In the genomic region with DNA sequence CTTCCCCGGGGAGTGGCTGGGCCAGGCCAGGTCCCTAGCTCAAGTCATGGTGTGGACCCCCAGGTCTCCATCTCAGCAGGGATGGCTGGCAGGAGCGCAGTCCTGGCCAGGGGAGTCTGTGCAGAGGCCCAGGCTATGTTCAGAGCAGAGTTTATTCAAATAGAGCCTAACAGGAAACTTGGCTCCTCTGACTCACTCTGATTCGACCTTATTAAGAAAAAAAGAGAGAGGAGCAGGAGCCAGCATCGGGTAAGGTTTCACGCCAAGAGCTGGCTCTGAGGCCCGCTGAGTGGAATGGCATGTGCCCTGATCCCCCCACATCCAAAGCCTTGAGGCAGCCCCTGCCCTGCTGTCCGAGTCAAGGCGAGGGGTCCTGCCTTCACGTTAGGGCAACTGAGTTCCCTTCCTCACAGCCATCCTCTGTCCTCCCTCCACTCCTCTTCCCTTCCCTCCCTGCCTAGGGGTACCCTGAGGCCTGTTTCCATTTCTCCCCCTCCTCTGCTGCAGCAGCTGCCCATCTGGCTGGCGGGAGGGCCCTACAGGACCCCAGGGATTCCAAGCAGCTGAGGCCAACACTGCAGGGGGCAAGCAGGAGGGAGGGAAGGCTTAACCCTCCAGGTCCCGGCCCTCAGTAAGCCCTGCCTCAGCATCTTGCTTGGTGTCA, we compare ENCODE assay signal across 8 cellular contexts. TPM values are rescaled to one million over a fixed set of nuclear protein-coding genes. Genes with fewer than 3 reads are reported as not detected.
A peak's percentile ranks its signal among the peaks of the same experiment; 100 is the strongest.
DNase-seq lines count a peak whose midpoint lies in the region; ATAC-seq and TF ChIP-seq lines count a peak whose summit lies in the region.

No MANE protein-coding gene starts in this region.

- H3K4ac ChIP-seq in mesenchymal stem cell (ENCODE audit: low read depth in 1 of 2, low read length in 2 of 2) = peak overlapping the region; percentile 76 to 95

- no peaks in the 10 kb centered on the region for H3K9me3 ChIP-seq in HCT116 (ENCODE audit: control insufficient read depth in 1 of 2, insufficient read depth in 1 of 2, low read depth in 1 of 2, low read length in 2 of 2)
- peaks cover 0 to 3% (median 0%) of the 10 kb centered on the region in 4 donors for H3K9me3 ChIP-seq in Peyer's patch
- H3K9me3 ChIP-seq in mammary epithelial cell (replicated peaks; ENCODE audit: insufficient read depth, low read length) = no peaks in the 10 kb centered on the region
- no peaks in the 10 kb centered on the region for H3K9me3 ChIP-seq in mesenchymal stem cell (ENCODE audit: control insufficient read depth, low read length)
- no peaks in the 10 kb centered on the region for H3K9me3 ChIP-seq in tibial nerve

- ATAC-seq in HCT116 (no peak), HG03432 (IDR thresholded peaks at IDR 0.05; ENCODE audit: unreplicated experiment) (no peak), GM18498 (IDR thresholded peaks at IDR 0.05; ENCODE audit: unreplicated experiment) (no peak)

- H3K36me3 ChIP-seq in HCT116 (ENCODE audit: control insufficient read depth in 1 of 2, insufficient read depth in 2 of 2, low read length in 2 of 2) = no peaks in the 10 kb centered on the region
- no peaks in the 10 kb centered on the region for H3K36me3 ChIP-seq in Peyer's patch
- no peaks in the 10 kb centered on the region for H3K36me3 ChIP-seq in mammary epithelial cell (ENCODE audit: insufficient read depth, low read length)
- H3K36me3 ChIP-seq in mesenchymal stem cell (ENCODE audit: control insufficient read depth in 1 of 2, insufficient read depth in 2 of 2, low read depth in 1 of 2, low read length in 2 of 2) = peaks cover 5 to 11% of the 10 kb centered on the region in 2 experiments
- H3K36me3 ChIP-seq in tibial nerve = no peaks in the 10 kb centered on the region

- peak overlapping the region; percentile 79 for H2AK5ac ChIP-seq in mesenchymal stem cell (ENCODE audit: low read length, severe bottlenecking)

- peak overlapping the region; percentile 85 for H2BK5ac ChIP-seq in mesenchymal stem cell (ENCODE audit: low read depth, low read length, poor library complexity, severe bottlenecking)

- H3K27ac ChIP-seq in HCT116 (ENCODE audit: low read depth, low read length) = peak overlapping the region; percentile 11; the same call in 1 of the 2 replicates
- H3K27ac ChIP-seq in Peyer's patch = peak overlapping the region; percentile 32 to 81 (median 67)
- H3K27ac ChIP-seq in mammary epithelial cell (ENCODE audit: insufficient read depth, low read depth, low read length) = no peak overlapping the region
- peak overlapping the region; percentile 95 for H3K27ac ChIP-seq in mesenchymal stem cell (ENCODE audit: low read length, poor library complexity, severe bottlenecking)
- H3K27ac ChIP-seq in tibial nerve = peak overlapping the region in 3 of 4 donors; percentile 61 to 90 (median 76)

- CTCF ChIA-PET in HCT116 (lab: Charles Lee) (no interaction called here), mammary epithelial cell (lab: Charles Lee; ENCODE audit: low non-redundant PET) (no interaction called here)

- TF ChIP-seq EP300 in tibial nerve (IDR thresholded peaks at IDR 0.05) = no peak

- peak overlapping the region; percentile 97 to 98 for H2BK12ac ChIP-seq in mesenchymal stem cell (ENCODE audit: low read length in 2 of 2)

- 22% methylated on average over 9 of the region's 11 CpGs for WGBS in mammary epithelial cell (ENCODE audit: low coverage, missing lambda C conversion rate)
- 1% methylated on average over 10 of the region's 11 CpGs for WGBS in mesenchymal stem cell
- 19% methylated on average over 11 of the region's 11 CpGs for WGBS in tibial nerve, 2 donors

- peak overlapping the region; percentile 99 for H4K91ac ChIP-seq in mesenchymal stem cell (ENCODE audit: low read length)

- POLR2A ChIA-PET in HCT116 (lab: Charles Lee) = no interaction called here

- H3K18ac ChIP-seq in mesenchymal stem cell (ENCODE audit: low read depth in 1 of 2, low read length in 2 of 2) = peak overlapping the region; percentile 85 to 89

- H2BK15ac ChIP-seq in mesenchymal stem cell (ENCODE audit: low read depth, poor library complexity, severe bottlenecking) = peak overlapping the region; percentile 96

- RAD21 ChIA-PET in HCT116 (lab: Charles Lee; ENCODE audit: low non-redundant PET in 1 of 2, low total read pairs in 2 of 2, uncharacterized antibody in 2 of 2, unreplicated experiment in 2 of 2) = no interaction called here

- no peaks in the 10 kb centered on the region for H3K79me2 ChIP-seq in HCT116 (ENCODE audit: insufficient read depth, low read length)
- no peaks in the 10 kb centered on the region for H3K79me2 ChIP-seq in mammary epithelial cell (ENCODE audit: insufficient read depth, low read length)

- TF ChIP-seq POLR2A in HCT116 (IDR thresholded peaks at IDR 0.05; ENCODE audit: borderline replicate concordance, extremely low read depth, insufficient read depth, insufficient read length) = no peak
- no peak for TF ChIP-seq POLR2A in Peyer's patch (IDR thresholded peaks at IDR 0.05)
- TF ChIP-seq POLR2A in tibial nerve (IDR thresholded peaks at IDR 0.05) = no peak

- H3K27me3 ChIP-seq in HCT116 (ENCODE audit: insufficient read depth, low read length) (no peaks in the 10 kb centered on the region), Peyer's patch (no peaks in the 10 kb centered on the region), mammary epithelial cell (ENCODE audit: insufficient read depth, low read length) (no peaks in the 10 kb centered on the region), mesenchymal stem cell (ENCODE audit: control insufficient read depth in 1 of 2, insufficient read depth in 1 of 2, low read length in 2 of 2) (no peaks in the 10 kb centered on the region), tibial nerve (peaks cover 0 to 18% of the 10 kb centered on the region in 2 donors)

- H3K9me2 ChIP-seq in HCT116 (ENCODE audit: insufficient read depth) = no peaks in the 10 kb centered on the region

- TF ChIP-seq CTCF in HCT116 (IDR thresholded peaks at IDR 0.05 in 2 of 3, conservative IDR thresholded peaks at IDR 0.05 in 1 of 3; ENCODE audit: borderline replicate concordance in 1 of 3, insufficient read depth in 1 of 3, low read depth in 2 of 3, low read length in 2 of 3) (no peak), Peyer's patch (IDR thresholded peaks at IDR 0.05) (no peak), mammary epithelial cell (conservative IDR thresholded peaks at IDR 0.05 in 1 of 2, IDR thresholded peaks at IDR 0.05 in 1 of 2; ENCODE audit: extremely low read depth in 1 of 2, insufficient read depth in 1 of 2, low read depth in 1 of 2, low read length in 2 of 2) (no peak), tibial nerve (IDR thresholded peaks at IDR 0.05) (no peak)

- peak overlapping the region; percentile 28 to 74 for H3K14ac ChIP-seq in mesenchymal stem cell (ENCODE audit: low read length in 2 of 2)

- H3K79me1 ChIP-seq in mesenchymal stem cell (replicated peaks; ENCODE audit: low read length, poor library complexity, severe bottlenecking) = peaks cover 19% of the 10 kb centered on the region

- dilution Hi-C loops in mammary epithelial cell (cut with HindIII; ENCODE audit: low sequenced_read_pairs) = no loop called here

- no peak for TF ChIP-seq RAD21 in HCT116 (IDR thresholded peaks at IDR 0.05; ENCODE audit: low read depth)

- peak overlapping the region; percentile 97 for H2BK120ac ChIP-seq in mesenchymal stem cell (ENCODE audit: low read depth, low read length)

- H2AFZ ChIP-seq in HCT116 (ENCODE audit: low read depth, low read length, poor library complexity, severe bottlenecking) (no peak overlapping the region), mammary epithelial cell (ENCODE audit: low read depth, low read length) (peak overlapping the region; percentile 91), mesenchymal stem cell (ENCODE audit: low read depth, low read length) (no peak overlapping the region)

- H3K4me1 ChIP-seq in HCT116 (ENCODE audit: control insufficient read depth in 1 of 2, insufficient read depth in 2 of 2, low read length in 2 of 2) = peaks cover 27 to 46% of the 10 kb centered on the region in 2 experiments
- peaks cover 0 to 64% (median 10%) of the 10 kb centered on the region in 4 donors for H3K4me1 ChIP-seq in Peyer's patch
- H3K4me1 ChIP-seq in mammary epithelial cell (ENCODE audit: insufficient read depth, low read length) = peaks cover 42% of the 10 kb centered on the region
- peaks cover 51% of the 10 kb centered on the region for H3K4me1 ChIP-seq in mesenchymal stem cell (ENCODE audit: control insufficient read depth, insufficient read depth, low read depth, low read length)
- H3K4me1 ChIP-seq in tibial nerve = peaks cover 0 to 79% (median 39%) of the 10 kb centered on the region in 4 donors

- H3K9ac ChIP-seq in HCT116 (ENCODE audit: low read length) (peak overlapping the region; percentile 28; the same call in 1 of the 2 replicates), mammary epithelial cell (ENCODE audit: insufficient read depth, low read length) (no peak overlapping the region), mesenchymal stem cell (ENCODE audit: low read length) (peak overlapping the region; percentile 90)

- H4K20me1 ChIP-seq in HCT116 (ENCODE audit: insufficient read depth) (no peaks in the 10 kb centered on the region), mammary epithelial cell (ENCODE audit: insufficient read depth, low read length) (no peaks in the 10 kb centered on the region)

- H3K4me2 ChIP-seq in HCT116 (ENCODE audit: low read length) (peak overlapping the region; percentile 66), mammary epithelial cell (ENCODE audit: insufficient read depth, low read depth, low read length) (peak overlapping the region; percentile 51), mesenchymal stem cell (ENCODE audit: low read length, poor library complexity, severe bottlenecking) (peak overlapping the region; percentile 30)

- intact Hi-C loops in HCT116 (cut with micrococcal nuclease) = no loop called here
- intact Hi-C loops in mammary epithelial cell (cut with micrococcal nuclease) = no loop called here

- in situ Hi-C loops in mammary epithelial cell (cut with MboI; ENCODE audit: low sequenced_read_pairs in 2 of 2) = no loop called here

- no peak overlapping the region for H3K23ac ChIP-seq in mesenchymal stem cell (ENCODE audit: low read length in 2 of 2)

- BruUV-seq in HCT116 (replicated peaks; lab: Mats Ljungman, UMichigan) (no TSS peak), mammary epithelial cell (replicated peaks; lab: Mats Ljungman, UMichigan) (no TSS peak)

- peak overlapping the region; percentile 100 for H4K8ac ChIP-seq in mesenchymal stem cell (ENCODE audit: low read length)

- H3K4me3 ChIP-seq in HCT116 (replicated peaks in 1 of 2; ENCODE audit: low read depth in 1 of 2, low read length in 2 of 2) (no peak overlapping the region), Peyer's patch (no peak overlapping the region), mammary epithelial cell (replicated peaks in 1 of 3; ENCODE audit: insufficient read depth in 1 of 3, low read depth in 2 of 3, low read length in 3 of 3) (no peak overlapping the region), mesenchymal stem cell (ENCODE audit: insufficient read depth in 1 of 2, low read depth in 1 of 2, low read length in 2 of 2) (peak overlapping the region in 1 of 2 experiments; percentile 45), tibial nerve (no peak overlapping the region)

- DNase-seq in HCT116 (ENCODE audit: low read depth, low spot score) (no peak), Peyer's patch (peak in 1 of 3 donors; percentile 46), mammary epithelial cell (peak; percentile 64), mesenchymal stem cell (peak; percentile 88), tibial nerve (ENCODE audit: low spot score in 2 of 2) (no peak), AML-193 (lab: John Stamatoyannopoulos, UW) (no peak)

RNA-seq across cellular contexts. Expression of gene LOXL1, which starts 1.9 kb away (rescaled TPM):
- total RNA-seq in HCT116 (2021; ENCODE audit: unreplicated experiment) (14.9 TPM), Peyer's patch (1 to 10 TPM; 1.8 to 8.3 (median 5.4) TPM), mammary epithelial cell (10 to 100 TPM in 1 of 2 donors, 1 to 10 TPM in 1; 5.0 to 23.0 TPM), tibial nerve (10 to 100 TPM; 21.6 to 29.1 (median 24.4) TPM)
- polyA plus RNA-seq in HCT116 (2012) = 18.6 and 21.7 TPM in 2 replicates
- polyA plus RNA-seq in mammary epithelial cell = 18.7 TPM
- 6.0 TPM for polyA minus RNA-seq in mammary epithelial cell
- 187 TPM for polyA plus RNA-seq in mesenchymal stem cell (2013, experiment 1 of 2)
- 181 TPM for polyA plus RNA-seq in mesenchymal stem cell (2013, experiment 2 of 2)

RNA-seq across cellular contexts. Expression of gene TBC1D21, which starts 51.0 kb away (rescaled TPM):
- total RNA-seq in HCT116 (2021; ENCODE audit: unreplicated experiment) = not detected
- polyA plus RNA-seq in HCT116 (2012) = not detected in 2 replicates
- not detected for total RNA-seq in Peyer's patch
- total RNA-seq in mammary epithelial cell = not detected
- polyA plus RNA-seq in mammary epithelial cell = not detected
- polyA minus RNA-seq in mammary epithelial cell = not detected
- not detected for polyA plus RNA-seq in mesenchymal stem cell (2013, experiment 1 of 2)
- not detected for polyA plus RNA-seq in mesenchymal stem cell (2013, experiment 2 of 2)
- not detected for total RNA-seq in tibial nerve

Comparison
In these comparisons a context has a peak if more than half of its experiments do, and no peak if none do; other contexts are left out.
1. DNase-seq: peak in mammary epithelial cell (single experiment) and mesenchymal stem cell (single experiment); none in HCT116 (single experiment), tibial nerve (0 of 2) and AML-193 (0 of 2).
2. Peak in every context shown above with its lines, with median percentiles within 50 percentile points of each other: H3K4me2 ChIP-seq.